8 cellular contexts compared by ENCODE assay signal in genomic region chr14:77804592-77804991, GRCh38.
DNase-seq lines count a peak whose midpoint lies in the region; ATAC-seq and TF ChIP-seq lines count a peak whose summit lies in the region.

No MANE protein-coding gene starts in this region.

- H3K9me2 ChIP-seq in OCI-LY1 (ENCODE audit: low read depth, low read length): no peaks in the 10 kb centered on the region

- H4K20me1 ChIP-seq in OCI-LY1 (ENCODE audit: insufficient read depth, low read length): no peaks in the 10 kb centered on the region

- H3K9me3 Mint-ChIP-seq in stimulated activated memory B cell treated with anti-CD40 and anti-IgM and Interleukin-4, amounts not matched to agents 10 μg/mL and 1 μg/mL and 100 μg/mL, for 72 hours: no peaks in the 10 kb centered on the region

- H3K4me1 ChIP-seq in OCI-LY1 (ENCODE audit: insufficient read depth, low read length, severe bottlenecking): peaks cover 10% of the 10 kb centered on the region

- H3F3A ChIP-seq in OCI-LY1 (ENCODE audit: insufficient read depth, low read length): no peaks in the 10 kb centered on the region

- DNase-seq in GM12864 (ENCODE audit: low read depth) (no peak), epithelial cell of esophagus (ENCODE audit: low read depth) (peak; percentile 59), nucleus accumbens (lab: John Stamatoyannopoulos, UW) (no peak), glomerular visceral epithelial cell (ENCODE audit: extremely low spot score) (no peak)

- H3K27ac Mint-ChIP-seq in stimulated activated memory B cell treated with anti-CD40 and anti-IgM and Interleukin-4, amounts not matched to agents 10 μg/mL and 1 μg/mL and 100 μg/mL, for 72 hours: no peak overlapping the region

- TF ChIP-seq CTCF in 22Rv1 (IDR thresholded peaks at IDR 0.05) (peak; percentile 51), GM12864 (IDR thresholded peaks at IDR 0.05; ENCODE audit: low read depth, low read length, missing control alignments) (peak; percentile 68), OCI-LY1 (IDR thresholded peaks at IDR 0.05; ENCODE audit: low read length) (peak; percentile 72), epithelial cell of esophagus (IDR thresholded peaks at IDR 0.05; ENCODE audit: insufficient read depth, low read depth, low read length, missing control alignments) (peak; percentile 37)

- H3K27me3 Mint-ChIP-seq in stimulated activated memory B cell treated with anti-CD40 and anti-IgM and Interleukin-4, amounts not matched to agents 10 μg/mL and 1 μg/mL and 100 μg/mL, for 72 hours: no peaks in the 10 kb centered on the region

- H3K4me3 Mint-ChIP-seq in stimulated activated memory B cell treated with anti-CD40 and anti-IgM and Interleukin-4, amounts not matched to agents 10 μg/mL and 1 μg/mL and 100 μg/mL, for 72 hours: no peak overlapping the region

- no peak overlapping the region for H3K9ac ChIP-seq in OCI-LY1 (ENCODE audit: low read length)

- no peaks in the 10 kb centered on the region for H3K27me3 ChIP-seq in OCI-LY1 (ENCODE audit: insufficient read depth, low read length)

- H3K4me3 ChIP-seq in GM12864 (ENCODE audit: low read depth, low read length) (no peak overlapping the region), OCI-LY1 (ENCODE audit: low read depth, low read length, poor library complexity, severe bottlenecking) (no peak overlapping the region), epithelial cell of esophagus (ENCODE audit: low read length) (no peak overlapping the region)

- H3K4me1 Mint-ChIP-seq in stimulated activated memory B cell treated with anti-CD40 and anti-IgM and Interleukin-4, amounts not matched to agents 10 μg/mL and 1 μg/mL and 100 μg/mL, for 72 hours: peaks cover 14% of the 10 kb centered on the region

- ATAC-seq in HG03432 (IDR thresholded peaks at IDR 0.05; ENCODE audit: unreplicated experiment): no peak
- no peak for ATAC-seq in stimulated activated memory B cell treated with anti-CD40 and anti-IgM and Interleukin-4, amounts not matched to agents 10 μg/mL and 1 μg/mL and 100 μg/mL, for 72 hours

- no peak overlapping the region for H3K4me2 ChIP-seq in OCI-LY1 (ENCODE audit: low read length)

- H3K79me2 ChIP-seq in OCI-LY1 (ENCODE audit: insufficient read depth, low read length): no peaks in the 10 kb centered on the region

- no peak overlapping the region for H2AFZ ChIP-seq in OCI-LY1 (ENCODE audit: low read length)

- H3K36me3 ChIP-seq in OCI-LY1 (ENCODE audit: insufficient read depth, low read length): no peaks in the 10 kb centered on the region

- H3K9me3 ChIP-seq in OCI-LY1 (ENCODE audit: low read length): no peaks in the 10 kb centered on the region

- H3K27ac ChIP-seq in 22Rv1: no peak overlapping the region
- H3K27ac ChIP-seq in OCI-LY1 (ENCODE audit: low read depth, low read length, poor library complexity, severe bottlenecking): no peak overlapping the region

- no peaks in the 10 kb centered on the region for H3K36me3 Mint-ChIP-seq in stimulated activated memory B cell treated with anti-CD40 and anti-IgM and Interleukin-4, amounts not matched to agents 10 μg/mL and 1 μg/mL and 100 μg/mL, for 72 hours
